23 cellular contexts compared by ENCODE assay signal in the genomic region with DNA sequence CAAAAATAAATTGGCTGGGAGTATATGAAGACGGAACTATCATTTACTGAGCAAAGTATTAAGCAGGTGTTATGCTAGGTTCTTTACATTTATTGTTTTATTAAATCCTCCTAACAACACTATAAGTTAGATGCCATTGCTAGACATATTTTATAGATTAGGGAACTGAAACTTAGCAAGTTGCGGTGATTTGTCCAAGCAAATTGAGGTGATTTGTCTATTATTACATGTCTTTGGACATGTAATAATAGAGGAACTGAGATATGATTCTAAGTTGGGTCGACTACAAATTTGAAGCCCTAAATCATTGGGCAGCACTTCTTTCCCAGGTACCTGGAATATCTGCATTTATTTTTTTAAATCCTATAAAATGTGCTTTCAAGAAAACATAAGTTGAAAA.
"Had no signal": no experiment of that assay in that cellular context is flagged by ENCODE, and none has a peak within 500 bp of the region (broad histone marks: within the 10 kb centered on the region; RNA-seq: fewer than 3 reads in every experiment).

No MANE protein-coding gene starts in this region.

- H3K79me2 ChIP-seq: parathyroid adenoma had no signal

- H3K9me3 Mint-ChIP-seq: nephron progenitor cell had no signal

- H3K9ac ChIP-seq: parathyroid adenoma had no signal

- H3K4me1 Mint-ChIP-seq: immature natural killer cell; nephron progenitor cell; stimulated activated memory B cell treated with anti-CD40 and anti-IgM and Interleukin-4, amounts not matched to agents 10 μg/mL and 1 μg/mL and 100 μg/mL, for 72 hours had no signal

- H3K27me3 ChIP-seq: esophagus muscularis mucosa, gastrocnemius medialis, right lobe of liver, tibial artery, upper lobe of left lung, uterus had no signal

- H3K4me3 Mint-ChIP-seq: effector memory CD8-positive, alpha-beta T cell; immature natural killer cell; nephron progenitor cell; stimulated activated memory B cell treated with anti-CD40 and anti-IgM and Interleukin-4, amounts not matched to agents 10 μg/mL and 1 μg/mL and 100 μg/mL, for 72 hours; stimulated activated naive CD8-positive, alpha-beta T cell treated with anti-CD3 and anti-CD28 coated beads, Interleukin-15, Interleukin-2, amounts not matched to agents 100 ng/mL and 50 ng/mL, for 24 hours had no signal

- H3K36me3 Mint-ChIP-seq: immature natural killer cell; stimulated activated memory B cell treated with anti-CD40 and anti-IgM and Interleukin-4, amounts not matched to agents 10 μg/mL and 1 μg/mL and 100 μg/mL, for 72 hours had no signal

- H3K27me3 Mint-ChIP-seq: effector memory CD8-positive, alpha-beta T cell; stimulated activated memory B cell treated with anti-CD40 and anti-IgM and Interleukin-4, amounts not matched to agents 10 μg/mL and 1 μg/mL and 100 μg/mL, for 72 hours; stimulated activated naive CD8-positive, alpha-beta T cell treated with anti-CD3 and anti-CD28 coated beads, Interleukin-15, Interleukin-2, amounts not matched to agents 100 ng/mL and 50 ng/mL, for 24 hours had no signal

- H3K9me3 ChIP-seq: esophagus muscularis mucosa, gastrocnemius medialis, left ventricle myocardium inferior, psoas muscle, right lobe of liver, tibial artery, upper lobe of left lung, uterus had no signal

- H3K36me3 ChIP-seq: esophagus muscularis mucosa, gastrocnemius medialis, left ventricle myocardium inferior, right lobe of liver, tibial artery, upper lobe of left lung, uterus had no signal

- H2AFZ ChIP-seq: parathyroid adenoma had no signal

- DNase-seq: effector memory CD8-positive, alpha-beta T cell; gastrocnemius medialis; glutamatergic neuron; immature natural killer cell; left cardiac atrium; left ventricle myocardium inferior; mesenchymal stem cell; midbrain; nephron progenitor cell; psoas muscle; retina; right lobe of liver; stimulated activated CD4-positive, alpha-beta T cell treated with anti-CD3 and anti-CD28 coated beads, Interleukin-1b, Interleukin-23, amount 100 ng/mL, for 48 hours; stimulated activated CD4-positive, alpha-beta T cell treated with anti-CD3 and anti-CD28 coated beads, Interleukin-4, amount 100 ng/mL, for 24 hours; tibial artery; upper lobe of left lung; uterus had no signal

- H3K27ac Mint-ChIP-seq: effector memory CD8-positive, alpha-beta T cell; immature natural killer cell; nephron progenitor cell; stimulated activated memory B cell treated with anti-CD40 and anti-IgM and Interleukin-4, amounts not matched to agents 10 μg/mL and 1 μg/mL and 100 μg/mL, for 72 hours; stimulated activated naive CD8-positive, alpha-beta T cell treated with anti-CD3 and anti-CD28 coated beads, Interleukin-15, Interleukin-2, amounts not matched to agents 100 ng/mL and 50 ng/mL, for 24 hours had no signal

- ATAC-seq: effector memory CD8-positive, alpha-beta T cell; gastrocnemius medialis; left cardiac atrium; psoas muscle; right lobe of liver; stimulated activated memory B cell treated with anti-CD40 and anti-IgM and Interleukin-4, amounts not matched to agents 10 μg/mL and 1 μg/mL and 100 μg/mL, for 72 hours had no signal

- H3K4me3 ChIP-seq: esophagus muscularis mucosa, gastrocnemius medialis, left ventricle myocardium inferior, lung, psoas muscle, right lobe of liver, tibial artery, upper lobe of left lung, uterus had no signal

- H3K4me1 ChIP-seq: esophagus muscularis mucosa, gastrocnemius medialis, left ventricle myocardium inferior, parathyroid adenoma, psoas muscle, right lobe of liver, tibial artery, upper lobe of left lung, uterus had no signal

- H3K27ac ChIP-seq: epithelial cell of prostate, esophagus muscularis mucosa, gastrocnemius medialis, left ventricle myocardium inferior, parathyroid adenoma, psoas muscle, right lobe of liver, tibial artery, upper lobe of left lung, uterus had no signal
